ENCODE assay signal across 8 cellular contexts in genomic region chr17:37608369-37609169, GRCh38. TPM values are rescaled to one million over a fixed set of nuclear protein-coding genes. Genes with fewer than 3 reads are reported as not detected.
DNase-seq lines count a peak whose midpoint lies in the region; ATAC-seq and TF ChIP-seq lines count a peak whose summit lies in the region.

No MANE protein-coding gene starts in this region.

- H3K27ac Mint-ChIP-seq in effector memory CD8-positive, alpha-beta T cell: peak overlapping the region; percentile 93 to 95

- H3K27me3 ChIP-seq in Loucy (ENCODE audit: insufficient read depth, low read length, poor library complexity, severe bottlenecking) (no peaks in the 10 kb centered on the region), tibial nerve (no peaks in the 10 kb centered on the region)

- peak; percentile 69 for DNase-seq in ELF-1 (ENCODE audit: low read depth, low spot score)
- DNase-seq in SW480 (ENCODE audit: low spot score): peak; percentile 57
- DNase-seq in effector memory CD8-positive, alpha-beta T cell: no peak
- peak; percentile 63 to 70 for DNase-seq in lung microvascular endothelial cell (ENCODE audit: low read depth in 2 of 2)
- peak in 1 of 2 donors; percentile 26 for DNase-seq in tibial nerve (ENCODE audit: low spot score in 2 of 2)

- peak overlapping the region; percentile 96 for H3K9ac ChIP-seq in Loucy (ENCODE audit: low read depth, low read length, poor library complexity, severe bottlenecking)

- no peaks in the 10 kb centered on the region for H3K27me3 Mint-ChIP-seq in effector memory CD8-positive, alpha-beta T cell

- WGBS in tibial nerve, 2 donors: 0 to 2% methylated on average over 25 of the region's 26 CpGs

- TF ChIP-seq CTCF in Loucy (conservative IDR thresholded peaks at IDR 0.05; ENCODE audit: low read length) (no peak), tibial nerve (IDR thresholded peaks at IDR 0.05) (no peak)

- H3K79me2 ChIP-seq in Loucy (ENCODE audit: insufficient read depth, low read length): peaks cover 45% of the 10 kb centered on the region

- H3K4me3 Mint-ChIP-seq in effector memory CD8-positive, alpha-beta T cell: peak overlapping the region; percentile 83 to 93

- peak overlapping the region; percentile 86 for H3K4me2 ChIP-seq in Loucy (ENCODE audit: low read depth, low read length, poor library complexity, severe bottlenecking)

- no peak for TF ChIP-seq POLR2A in tibial nerve (IDR thresholded peaks at IDR 0.05)

- H3K36me3 ChIP-seq in Loucy (ENCODE audit: insufficient read depth, low read length): peaks cover 10% of the 10 kb centered on the region; the same call in 1 of the 2 replicates
- H3K36me3 ChIP-seq in tibial nerve: peaks cover 0 to 22% (median 0%) of the 10 kb centered on the region in 3 donors

- H3K4me1 ChIP-seq in Loucy (ENCODE audit: insufficient read depth, low read length, poor library complexity, severe bottlenecking) (peaks cover 49% of the 10 kb centered on the region), tibial nerve (peaks cover 0 to 26% (median 16%) of the 10 kb centered on the region in 4 donors)

- H3K27ac ChIP-seq in tibial nerve: peak overlapping the region; percentile 87 to 97 (median 93)

- peak overlapping the region; percentile 94 for H3K4me3 ChIP-seq in Loucy (ENCODE audit: low read length, poor library complexity, severe bottlenecking)
- H3K4me3 ChIP-seq in tibial nerve: peak overlapping the region; percentile 78 to 98 (median 93)

- no peaks in the 10 kb centered on the region for H3K9me2 ChIP-seq in Loucy (replicated peaks; ENCODE audit: low read depth, low read length)

- TF ChIP-seq EP300 in tibial nerve (IDR thresholded peaks at IDR 0.05): no peak

- H3K9me3 ChIP-seq in Loucy (ENCODE audit: insufficient read depth, low read depth, low read length) (peaks cover 2% of the 10 kb centered on the region), tibial nerve (no peaks in the 10 kb centered on the region)

- ATAC-seq in GM21737 (IDR thresholded peaks at IDR 0.05; ENCODE audit: unreplicated experiment): peak; percentile 11
- ATAC-seq in effector memory CD8-positive, alpha-beta T cell (replicated peaks): no peak
- ATAC-seq in HG03565 (IDR thresholded peaks at IDR 0.05; ENCODE audit: unreplicated experiment): no peak

- H4K20me1 ChIP-seq in Loucy (ENCODE audit: insufficient read depth, low read length, poor library complexity, severe bottlenecking): peaks cover 38% of the 10 kb centered on the region

- H3K36me3 Mint-ChIP-seq in effector memory CD8-positive, alpha-beta T cell (ENCODE audit: insufficient read depth): peaks cover 19% of the 10 kb centered on the region

- peaks cover 28% of the 10 kb centered on the region for H3F3A ChIP-seq in Loucy (ENCODE audit: low read depth)

- no peaks in the 10 kb centered on the region for H3K9me3 Mint-ChIP-seq in effector memory CD8-positive, alpha-beta T cell

- peak overlapping the region; percentile 62 for H2AFZ ChIP-seq in Loucy (ENCODE audit: low read length)

- H3K4me1 Mint-ChIP-seq in effector memory CD8-positive, alpha-beta T cell (ENCODE audit: low read depth in 2 of 2): peaks cover 22 to 44% of the 10 kb centered on the region in 2 donors

RNA-seq across cellular contexts. Expression of gene SYNRG, which starts 0.6 kb away (rescaled TPM):
- 11.8 and 19.4 TPM in 2 replicates for total RNA-seq in lung microvascular endothelial cell
- 10 to 100 TPM; 26.8 to 42.3 (median 31.1) TPM for total RNA-seq in tibial nerve

RNA-seq across cellular contexts. Expression of gene DDX52, which starts 34.7 kb away (rescaled TPM):
- total RNA-seq in lung microvascular endothelial cell (19.4 and 27.4 TPM in 2 replicates), tibial nerve (10 to 100 TPM; 12.4 to 26.1 (median 14.5) TPM)

Comparison
In these comparisons a context has a peak if more than half of its experiments do, and no peak if none do; other contexts are left out.
1. DNase-seq: peak in ELF-1 (single experiment), SW480 (single experiment) and lung microvascular endothelial cell (2 of 2); none in effector memory CD8-positive, alpha-beta T cell (0 of 3).